Comparison of ENCODE assay signal across 1 cellular context in genomic region chr19:52962394-52963228, GRCh38.
A peak's percentile ranks its signal among the peaks of the same experiment; 100 is the strongest.
TF ChIP-seq lines count a peak whose summit lies in the region.

Gene ZNF816 (minus strand): TSS chr19:52962881. CDS start chr19:52956089, 6,792 bp downstream.

TF ChIP-seq in K562, 482 proteins besides CTCF, POLR2A, EP300 and RAD21 (continued from another document and continues in another):
- TF ChIP-seq ZBTB49 (CRISPR knock-in tag; IDR thresholded peaks at IDR 0.05; ENCODE audit: borderline replicate concordance): no peak
- TF ChIP-seq ZNF146 (CRISPR knock-in tag; IDR thresholded peaks at IDR 0.05; ENCODE audit: unreplicated experiment): no peak
- no peak for TF ChIP-seq MYNN (IDR thresholded peaks at IDR 0.05)
- no peak for TF ChIP-seq MYNN (CRISPR knock-in tag; IDR thresholded peaks at IDR 0.05)
- no peak for TF ChIP-seq ZBTB12 (CRISPR knock-in tag; IDR thresholded peaks at IDR 0.05)
- no peak for TF ChIP-seq CBFA2T2 (conservative IDR thresholded peaks at IDR 0.05)
- TF ChIP-seq ILF3 (IDR thresholded peaks at IDR 0.05; ENCODE audit: borderline replicate concordance): no peak
- no peak for TF ChIP-seq ZNF511 (CRISPR knock-in tag; IDR thresholded peaks at IDR 0.05)
- no peak for TF ChIP-seq KDM4B (IDR thresholded peaks at IDR 0.05; ENCODE audit: borderline replicate concordance in 2 of 2, low read depth in 1 of 2)
- no peak; the same call in 1 of the 2 replicates for TF ChIP-seq SP1 (CRISPR knock-in tag; IDR thresholded peaks at IDR 0.05)
- TF ChIP-seq SNIP1 (IDR thresholded peaks at IDR 0.05; ENCODE audit: low read depth): no peak
- peak; percentile 69; the same call in 1 of the 2 replicates for TF ChIP-seq ELF4 (CRISPR knock-in tag; IDR thresholded peaks at IDR 0.05)
- TF ChIP-seq RBFOX2 (IDR thresholded peaks at IDR 0.05; ENCODE audit: low read depth, low read length): peak; percentile 84
- TF ChIP-seq HMG20B (CRISPR knock-in tag; IDR thresholded peaks at IDR 0.05): no peak
- no peak for TF ChIP-seq ZNF174 (CRISPR knock-in tag; IDR thresholded peaks at IDR 0.05)
- no peak for TF ChIP-seq CGGBP1 (CRISPR knock-in tag; IDR thresholded peaks at IDR 0.05)
- TF ChIP-seq CEBPZ (IDR thresholded peaks at IDR 0.05; ENCODE audit: borderline replicate concordance, low read depth, low read length): no peak
- no peak for TF ChIP-seq STAT5A (IDR thresholded peaks at IDR 0.05; ENCODE audit: borderline replicate concordance, low read length)
- no peak for TF ChIP-seq SMARCC2 (IDR thresholded peaks at IDR 0.05; ENCODE audit: low read depth)
- TF ChIP-seq ZFP91 (CRISPR knock-in tag; IDR thresholded peaks at IDR 0.05): no peak
- TF ChIP-seq ZHX1 (conservative IDR thresholded peaks at IDR 0.05; ENCODE audit: low read length): no peak
- no peak for TF ChIP-seq ZNF280A (IDR thresholded peaks at IDR 0.05; ENCODE audit: low read depth, partially characterized antibody)
- TF ChIP-seq U2AF2 (optimal IDR thresholded peaks at IDR 0.05; ENCODE audit: low read depth, low read length): no peak
- no peak for TF ChIP-seq ZNF584 (CRISPR knock-in tag; IDR thresholded peaks at IDR 0.05; ENCODE audit: low read depth)
- TF ChIP-seq MXI1 (IDR thresholded peaks at IDR 0.05; ENCODE audit: low read depth, low read length): 0 out of 2 replicates have a peak, but pooled peaks have one; percentile 38
- no peak for TF ChIP-seq AFF4 (CRISPR knock-in tag; IDR thresholded peaks at IDR 0.05)
- no peak for TF ChIP-seq SMARCA4 (IDR thresholded peaks at IDR 0.05)
- no peak for TF ChIP-seq PRPF4 (IDR thresholded peaks at IDR 0.05; ENCODE audit: insufficient read depth, low read depth, low read length, poor library complexity, severe bottlenecking)
- no peak for TF ChIP-seq ZSCAN29 (IDR thresholded peaks at IDR 0.05)
- no peak for TF ChIP-seq SPI1 (IDR thresholded peaks at IDR 0.05; ENCODE audit: borderline replicate concordance, low read depth, low read length)
- TF ChIP-seq FOXO4 (CRISPR knock-in tag; IDR thresholded peaks at IDR 0.05): no peak
- peak; percentile 79 to 87 for TF ChIP-seq MNT (conservative IDR thresholded peaks at IDR 0.05)
- TF ChIP-seq ZNF507 (tag; conservative IDR thresholded peaks at IDR 0.05): no peak
- TF ChIP-seq MTA3 (IDR thresholded peaks at IDR 0.05; ENCODE audit: borderline replicate concordance): peak; percentile 22; the same call in 1 of the 2 replicates
- no peak for TF ChIP-seq ZNF354B (CRISPR knock-in tag; IDR thresholded peaks at IDR 0.05)
- no peak for TF ChIP-seq ZNF143 (CRISPR knock-in tag; IDR thresholded peaks at IDR 0.05)
- no peak for TF ChIP-seq BHLHE40 (IDR thresholded peaks at IDR 0.05; ENCODE audit: low read length)
- TF ChIP-seq RHOXF2B (CRISPR knock-in tag; conservative IDR thresholded peaks at IDR 0.05): no peak
- TF ChIP-seq ZNF347 (CRISPR knock-in tag; IDR thresholded peaks at IDR 0.05; ENCODE audit: low read depth): no peak
- TF ChIP-seq SMAD3 (CRISPR knock-in tag; conservative IDR thresholded peaks at IDR 0.05): no peak
- no peak for TF ChIP-seq PCBP2 (IDR thresholded peaks at IDR 0.05; ENCODE audit: low read depth, low read length, poor library complexity, severe bottlenecking)
- no peak for TF ChIP-seq FUS (optimal IDR thresholded peaks at IDR 0.05; ENCODE audit: low read depth, low read length)
